ENCODE assay signal across 17 cellular contexts in the genomic region with DNA sequence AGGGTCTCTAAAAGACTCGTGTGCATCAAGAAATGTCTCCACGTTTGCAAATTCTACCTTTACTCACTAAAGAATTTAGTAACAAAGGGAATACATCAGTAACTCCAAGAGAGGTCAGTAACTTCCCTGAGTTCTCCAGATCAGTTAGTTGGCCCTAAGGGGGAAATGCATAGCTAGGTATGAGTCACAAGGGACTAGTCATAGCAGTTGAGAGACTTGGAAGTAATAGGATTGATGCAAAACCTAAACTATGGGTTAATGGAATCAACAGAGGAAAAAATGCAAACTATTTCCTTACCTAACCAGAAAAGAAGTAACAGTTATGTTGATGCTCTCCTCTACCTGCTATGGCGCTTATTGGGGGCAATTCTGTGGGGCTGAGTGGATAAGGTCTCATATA.
DNase-seq lines count a peak whose midpoint lies in the region; ATAC-seq and TF ChIP-seq lines count a peak whose summit lies in the region.
"Had no signal": no experiment of that assay in that cellular context is flagged by ENCODE, and none has a peak within 500 bp of the region (broad histone marks: within the 10 kb centered on the region; RNA-seq: fewer than 3 reads in every experiment).

No MANE protein-coding gene starts in this region.

- no peaks in the 10 kb centered on the region for H3K9me3 ChIP-seq in PC-3 (ENCODE audit: low read length)

- H4K20me1 ChIP-seq in PC-3 (ENCODE audit: low read length): no peaks in the 10 kb centered on the region

- H3K9ac ChIP-seq in PC-3 (ENCODE audit: low read length): no peak overlapping the region
- H3K9ac ChIP-seq in mesendoderm (ENCODE audit: low read length): no peak overlapping the region

- no peak overlapping the region for H2BK15ac ChIP-seq in mesendoderm (replicated peaks; ENCODE audit: low read depth)

- no peak overlapping the region for H2BK5ac ChIP-seq in mesendoderm (ENCODE audit: low read length)

- no peak overlapping the region for H3K23ac ChIP-seq in mesendoderm (ENCODE audit: low read length)

- peak; percentile 97 for ATAC-seq in PC-3
- no peak for ATAC-seq in HG02610 (IDR thresholded peaks at IDR 0.05; ENCODE audit: unreplicated experiment)
- ATAC-seq in HG03196 (IDR thresholded peaks at IDR 0.05; ENCODE audit: unreplicated experiment): no peak
- ATAC-seq: activated CD8-positive, alpha-beta memory T cell treated with anti-CD3 and anti-CD28 coated beads, Interleukin-2, amount 10 ng/mL, durations not matched to agents 7 days and 5 days; left lung; natural killer cell; sciatic nerve had no signal

- no peak overlapping the region for H4K8ac ChIP-seq in mesendoderm (ENCODE audit: low read depth, low read length)

- H3K27ac ChIP-seq in PC-3 (ENCODE audit: low read length) (no peak overlapping the region), mesendoderm (ENCODE audit: low read depth, low read length) (no peak overlapping the region)
- H3K27ac ChIP-seq: left lung had no signal

- no peaks in the 10 kb centered on the region for H3K9me2 ChIP-seq in PC-3 (replicated peaks; ENCODE audit: low read length)

- H3K4me1 ChIP-seq in PC-3 (ENCODE audit: insufficient read depth, low read length) (peaks cover 5% of the 10 kb centered on the region; the same call in 1 of the 2 replicates), mesendoderm (ENCODE audit: control insufficient read depth, low read depth, low read length) (peaks cover 2% of the 10 kb centered on the region)
- H3K4me1 ChIP-seq: left lung had no signal

- no peaks in the 10 kb centered on the region for H3F3A ChIP-seq in PC-3 (ENCODE audit: low read length, unreplicated experiment)

- TF ChIP-seq CTCF in PC-3 (conservative IDR thresholded peaks at IDR 0.05; ENCODE audit: low read depth, low read length): no peak; the same call in 1 of the 2 replicates
- TF ChIP-seq CTCF in epithelial cell of esophagus (IDR thresholded peaks at IDR 0.05; ENCODE audit: insufficient read depth, low read depth, low read length, missing control alignments): no peak

- no peaks in the 10 kb centered on the region for H3K79me2 ChIP-seq in PC-3 (ENCODE audit: low read length)
- no peaks in the 10 kb centered on the region for H3K79me2 ChIP-seq in mesendoderm (ENCODE audit: control insufficient read depth, insufficient read depth, low read length)

- WGBS in mesendoderm (ENCODE audit: extremely low coverage, insufficient coverage, low lambda C conversion rate): no CpG with 5 or more reads among the region's 3 CpGs

- in situ Hi-C loops in G401 (cut with HindIII; ENCODE audit: low sequenced_read_pairs): no loop called here

- BruUV-seq in PC-3 (replicated peaks; lab: Mats Ljungman, UMichigan): no TSS peak

- H3K56ac ChIP-seq in mesendoderm (ENCODE audit: low read length): no peak overlapping the region

- H3K27me3 ChIP-seq in PC-3 (ENCODE audit: low read length) (no peaks in the 10 kb centered on the region), mesendoderm (ENCODE audit: insufficient read depth, low read length, poor library complexity) (no peaks in the 10 kb centered on the region)
- H3K27me3 ChIP-seq: left lung had no signal

- H3K36me3 ChIP-seq in PC-3 (ENCODE audit: low read depth, low read length) (no peaks in the 10 kb centered on the region), mesendoderm (ENCODE audit: control insufficient read depth, insufficient read depth, low read length) (no peaks in the 10 kb centered on the region)
- H3K36me3 ChIP-seq: left lung had no signal

- CTCF ChIA-PET in PC-3 (lab: Charles Lee): interaction anchor here (0.6 kb wide), 1 partner anchor 160 kb away, joined by 4 read pairs; no protein-coding TSS in a partner anchor

- H2BK120ac ChIP-seq in mesendoderm (ENCODE audit: low read depth, low read length): no peak overlapping the region

- H3K4me3 ChIP-seq in PC-3 (ENCODE audit: low read length) (no peak overlapping the region), epithelial cell of esophagus (ENCODE audit: low read length) (no peak overlapping the region), mesendoderm (ENCODE audit: low read length) (no peak overlapping the region)
- H3K4me3 ChIP-seq: left lung had no signal

- no peaks in the 10 kb centered on the region for H3K79me1 ChIP-seq in mesendoderm (ENCODE audit: low read length)

- DNase-seq in EH (ENCODE audit: low read depth) (peak; percentile 70), PC-3 (peak; percentile 80), epithelial cell of esophagus (ENCODE audit: low read depth) (peak; percentile 83), mesendoderm (peak; percentile 94), G401 (ENCODE audit: low spot score) (no peak), HUDEP-2 (lab: John Stamatoyannopoulos, UW; ENCODE audit: unreplicated experiment in 76 of 76) (no peak)
- DNase-seq: activated CD8-positive, alpha-beta memory T cell treated with anti-CD3 and anti-CD28 coated beads, Interleukin-2, amount 10 ng/mL, durations not matched to agents 7 days and 5 days; activated naive CD4-positive, alpha-beta T cell treated with anti-CD3 and anti-CD28 coated beads, Interleukin-2, amount 10 ng/mL, durations not matched to agents 7 days and 5 days; CD4-positive, alpha-beta memory T cell; KG1; left lung; natural killer cell; NCI-H187; NCI-H748 treated with DMSO at 0.1 percent for 48 hours had no signal

- H3K4me2 ChIP-seq in PC-3 (ENCODE audit: low read length): no peak overlapping the region
- H3K4me2 ChIP-seq in mesendoderm (ENCODE audit: low read length): no peak overlapping the region

- no peak overlapping the region for H3K18ac ChIP-seq in mesendoderm (ENCODE audit: low read length)

- intact Hi-C loops in PC-3 (cut with micrococcal nuclease): no loop called here

- no peak overlapping the region for H2AFZ ChIP-seq in PC-3 (ENCODE audit: low read length)

- no peak overlapping the region for H4K5ac ChIP-seq in mesendoderm (ENCODE audit: low read length)

- POLR2A ChIA-PET in PC-3 (lab: Charles Lee; ENCODE audit: unreplicated experiment): no interaction called here

- H2AK5ac ChIP-seq in mesendoderm (ENCODE audit: low read length): no peak overlapping the region

- no peak overlapping the region for H3K4ac ChIP-seq in mesendoderm (ENCODE audit: low read depth, low read length)

Comparison
In these comparisons a context has a peak if more than half of its experiments do, and no peak if none do; other contexts are left out.
1. DNase-seq: peak in EH (single experiment), PC-3 (single experiment), epithelial cell of esophagus (single experiment) and mesendoderm (single experiment); none in G401 (single experiment) and HUDEP-2 (0 of 76).